In genomic region chr19:2840794-2841790, GRCh38 we compare ENCODE assay signal across 1 cellular context.
TF ChIP-seq lines count a peak whose summit lies in the region.

TSS of gene ZNF555 (plus strand) at chr19:2841475. CDS start at chr19:2841573, 98 bp downstream.

TF ChIP-seq in HepG2, 621 proteins besides CTCF, POLR2A, EP300 and RAD21 (continued from another document and continues in another):
- TF ChIP-seq, protein P1, sequence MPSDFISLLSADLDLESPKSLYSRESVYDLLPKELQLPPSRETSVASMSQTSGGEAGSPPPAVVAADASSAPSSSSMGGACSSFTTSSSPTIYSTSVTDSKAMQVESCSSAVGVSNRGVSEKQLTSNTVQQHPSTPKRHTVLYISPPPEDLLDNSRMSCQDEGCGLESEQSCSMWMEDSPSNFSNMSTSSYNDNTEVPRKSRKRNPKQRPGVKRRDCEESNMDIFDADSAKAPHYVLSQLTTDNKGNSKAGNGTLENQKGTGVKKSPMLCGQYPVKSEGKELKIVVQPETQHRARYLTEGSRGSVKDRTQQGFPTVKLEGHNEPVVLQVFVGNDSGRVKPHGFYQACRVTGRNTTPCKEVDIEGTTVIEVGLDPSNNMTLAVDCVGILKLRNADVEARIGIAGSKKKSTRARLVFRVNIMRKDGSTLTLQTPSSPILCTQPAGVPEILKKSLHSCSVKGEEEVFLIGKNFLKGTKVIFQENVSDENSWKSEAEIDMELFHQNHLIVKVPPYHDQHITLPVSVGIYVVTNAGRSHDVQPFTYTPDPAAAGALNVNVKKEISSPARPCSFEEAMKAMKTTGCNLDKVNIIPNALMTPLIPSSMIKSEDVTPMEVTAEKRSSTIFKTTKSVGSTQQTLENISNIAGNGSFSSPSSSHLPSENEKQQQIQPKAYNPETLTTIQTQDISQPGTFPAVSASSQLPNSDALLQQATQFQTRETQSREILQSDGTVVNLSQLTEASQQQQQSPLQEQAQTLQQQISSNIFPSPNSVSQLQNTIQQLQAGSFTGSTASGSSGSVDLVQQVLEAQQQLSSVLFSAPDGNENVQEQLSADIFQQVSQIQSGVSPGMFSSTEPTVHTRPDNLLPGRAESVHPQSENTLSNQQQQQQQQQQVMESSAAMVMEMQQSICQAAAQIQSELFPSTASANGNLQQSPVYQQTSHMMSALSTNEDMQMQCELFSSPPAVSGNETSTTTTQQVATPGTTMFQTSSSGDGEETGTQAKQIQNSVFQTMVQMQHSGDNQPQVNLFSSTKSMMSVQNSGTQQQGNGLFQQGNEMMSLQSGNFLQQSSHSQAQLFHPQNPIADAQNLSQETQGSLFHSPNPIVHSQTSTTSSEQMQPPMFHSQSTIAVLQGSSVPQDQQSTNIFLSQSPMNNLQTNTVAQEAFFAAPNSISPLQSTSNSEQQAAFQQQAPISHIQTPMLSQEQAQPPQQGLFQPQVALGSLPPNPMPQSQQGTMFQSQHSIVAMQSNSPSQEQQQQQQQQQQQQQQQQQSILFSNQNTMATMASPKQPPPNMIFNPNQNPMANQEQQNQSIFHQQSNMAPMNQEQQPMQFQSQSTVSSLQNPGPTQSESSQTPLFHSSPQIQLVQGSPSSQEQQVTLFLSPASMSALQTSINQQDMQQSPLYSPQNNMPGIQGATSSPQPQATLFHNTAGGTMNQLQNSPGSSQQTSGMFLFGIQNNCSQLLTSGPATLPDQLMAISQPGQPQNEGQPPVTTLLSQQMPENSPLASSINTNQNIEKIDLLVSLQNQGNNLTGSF (CRISPR knock-in tag; IDR thresholded peaks at IDR 0.05): no peak; the same call in 1 of the 2 replicates
- TF ChIP-seq FOXP1 (IDR thresholded peaks at IDR 0.05) (no peak), FOXP1 (CRISPR knock-in tag; IDR thresholded peaks at IDR 0.05) (no peak), ZNF589 (CRISPR knock-in tag; conservative IDR thresholded peaks at IDR 0.05) (peak; percentile 75; the same call in 1 of the 2 replicates), DZIP1 (CRISPR knock-in tag; IDR thresholded peaks at IDR 0.05) (no peak), MAFK (conservative IDR thresholded peaks at IDR 0.05 in 1 of 2, IDR thresholded peaks at IDR 0.05 in 1 of 2; ENCODE audit: low read length in 2 of 2) (no peak), SATB2 (CRISPR knock-in tag; IDR thresholded peaks at IDR 0.05) (0 out of 2 replicates have a peak, but pooled peaks have one; percentile 49), ATF6 (CRISPR knock-in tag; conservative IDR thresholded peaks at IDR 0.05) (no peak), ZNF598 (CRISPR knock-in tag; IDR thresholded peaks at IDR 0.05; ENCODE audit: borderline replicate concordance) (peak; percentile 84; the same call in 1 of the 2 replicates), SKI (IDR thresholded peaks at IDR 0.05; ENCODE audit: partially characterized antibody) (peak; percentile 91), TBL1XR1 (IDR thresholded peaks at IDR 0.05; ENCODE audit: borderline replicate concordance, low read length, partially characterized antibody) (no peak), STAG1 (CRISPR knock-in tag; IDR thresholded peaks at IDR 0.05) (peak; percentile 29; the same call in 1 of the 2 replicates), KDM6A (CRISPR knock-in tag; IDR thresholded peaks at IDR 0.05; ENCODE audit: low read depth) (no peak), ZNF24 (IDR thresholded peaks at IDR 0.05) (no peak), ZBTB4 (CRISPR knock-in tag; IDR thresholded peaks at IDR 0.05; ENCODE audit: borderline replicate concordance) (peak; percentile 80), HNRNPH1 (optimal IDR thresholded peaks at IDR 0.05; ENCODE audit: low read depth, low read length) (no peak), CC2D1A (CRISPR knock-in tag; IDR thresholded peaks at IDR 0.05) (no peak), ZSCAN20 (CRISPR knock-in tag; IDR thresholded peaks at IDR 0.05; ENCODE audit: borderline replicate concordance) (no peak), ZFP1 (CRISPR knock-in tag; IDR thresholded peaks at IDR 0.05) (no peak), PCBP1 (IDR thresholded peaks at IDR 0.05; ENCODE audit: borderline replicate concordance, low read depth, low read length) (no peak), ZNF17 (CRISPR knock-in tag; IDR thresholded peaks at IDR 0.05) (no peak), MAFF (IDR thresholded peaks at IDR 0.05; ENCODE audit: low read depth, low read length) (no peak), CBX1 (IDR thresholded peaks at IDR 0.05; ENCODE audit: low read depth) (peak; percentile 36)
- TF ChIP-seq, protein P2, sequence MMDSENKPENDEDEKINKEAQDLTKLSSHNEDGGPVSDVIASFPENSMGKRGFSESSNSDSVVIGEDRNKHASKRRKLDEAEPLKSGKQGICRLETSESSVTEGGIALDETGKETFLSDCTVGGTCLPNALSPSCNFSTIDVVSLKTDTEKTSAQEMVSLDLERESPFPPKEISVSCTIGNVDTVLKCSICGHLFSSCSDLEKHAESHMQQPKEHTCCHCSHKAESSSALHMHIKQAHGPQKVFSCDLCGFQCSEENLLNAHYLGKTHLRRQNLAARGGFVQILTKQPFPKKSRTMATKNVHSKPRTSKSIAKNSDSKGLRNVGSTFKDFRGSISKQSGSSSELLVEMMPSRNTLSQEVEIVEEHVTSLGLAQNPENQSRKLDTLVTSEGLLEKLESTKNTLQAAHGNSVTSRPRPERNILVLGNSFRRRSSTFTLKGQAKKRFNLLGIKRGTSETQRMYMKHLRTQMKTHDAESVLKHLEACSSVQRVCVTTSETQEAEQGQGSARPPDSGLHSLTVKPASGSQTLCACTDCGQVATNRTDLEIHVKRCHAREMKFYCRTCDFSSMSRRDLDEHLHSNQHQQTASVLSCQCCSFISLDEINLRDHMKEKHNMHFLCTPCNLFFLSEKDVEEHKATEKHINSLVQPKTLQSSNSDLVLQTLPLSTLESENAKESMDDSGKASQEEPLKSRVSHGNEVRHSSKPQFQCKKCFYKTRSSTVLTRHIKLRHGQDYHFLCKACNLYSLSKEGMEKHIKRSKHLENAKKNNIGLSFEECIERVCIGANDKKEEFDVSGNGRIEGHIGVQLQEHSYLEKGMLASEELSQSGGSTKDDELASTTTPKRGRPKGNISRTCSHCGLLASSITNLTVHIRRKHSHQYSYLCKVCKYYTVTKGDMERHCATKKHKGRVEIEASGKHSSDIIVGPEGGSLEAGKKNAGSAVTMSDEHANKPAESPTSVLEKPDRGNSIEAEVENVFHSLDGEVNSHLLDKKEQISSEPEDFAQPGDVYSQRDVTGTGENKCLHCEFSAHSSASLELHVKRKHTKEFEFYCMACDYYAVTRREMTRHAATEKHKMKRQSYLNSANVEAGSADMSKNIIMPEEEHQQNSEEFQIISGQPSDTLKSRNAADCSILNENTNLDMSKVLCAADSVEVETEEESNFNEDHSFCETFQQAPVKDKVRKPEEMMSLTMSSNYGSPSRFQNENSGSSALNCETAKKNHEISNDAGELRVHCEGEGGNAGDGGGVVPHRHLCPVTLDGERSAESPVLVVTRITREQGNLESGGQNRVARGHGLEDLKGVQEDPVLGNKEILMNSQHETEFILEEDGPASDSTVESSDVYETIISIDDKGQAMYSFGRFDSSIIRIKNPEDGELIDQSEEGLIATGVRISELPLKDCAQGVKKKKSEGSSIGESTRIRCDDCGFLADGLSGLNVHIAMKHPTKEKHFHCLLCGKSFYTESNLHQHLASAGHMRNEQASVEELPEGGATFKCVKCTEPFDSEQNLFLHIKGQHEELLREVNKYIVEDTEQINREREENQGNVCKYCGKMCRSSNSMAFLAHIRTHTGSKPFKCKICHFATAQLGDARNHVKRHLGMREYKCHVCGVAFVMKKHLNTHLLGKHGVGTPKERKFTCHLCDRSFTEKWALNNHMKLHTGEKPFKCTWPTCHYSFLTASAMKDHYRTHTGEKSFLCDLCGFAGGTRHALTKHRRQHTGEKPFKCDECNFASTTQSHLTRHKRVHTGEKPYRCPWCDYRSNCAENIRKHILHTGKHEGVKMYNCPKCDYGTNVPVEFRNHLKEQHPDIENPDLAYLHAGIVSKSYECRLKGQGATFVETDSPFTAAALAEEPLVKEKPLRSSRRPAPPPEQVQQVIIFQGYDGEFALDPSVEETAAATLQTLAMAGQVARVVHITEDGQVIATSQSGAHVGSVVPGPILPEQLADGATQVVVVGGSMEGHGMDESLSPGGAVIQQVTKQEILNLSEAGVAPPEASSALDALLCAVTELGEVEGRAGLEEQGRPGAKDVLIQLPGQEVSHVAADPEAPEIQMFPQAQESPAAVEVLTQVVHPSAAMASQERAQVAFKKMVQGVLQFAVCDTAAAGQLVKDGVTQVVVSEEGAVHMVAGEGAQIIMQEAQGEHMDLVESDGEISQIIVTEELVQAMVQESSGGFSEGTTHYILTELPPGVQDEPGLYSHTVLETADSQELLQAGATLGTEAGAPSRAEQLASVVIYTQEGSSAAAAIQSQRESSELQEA (CRISPR knock-in tag; IDR thresholded peaks at IDR 0.05; ENCODE audit: not compliant biosample characterization): peak; percentile 93
- TF ChIP-seq, protein P3, sequence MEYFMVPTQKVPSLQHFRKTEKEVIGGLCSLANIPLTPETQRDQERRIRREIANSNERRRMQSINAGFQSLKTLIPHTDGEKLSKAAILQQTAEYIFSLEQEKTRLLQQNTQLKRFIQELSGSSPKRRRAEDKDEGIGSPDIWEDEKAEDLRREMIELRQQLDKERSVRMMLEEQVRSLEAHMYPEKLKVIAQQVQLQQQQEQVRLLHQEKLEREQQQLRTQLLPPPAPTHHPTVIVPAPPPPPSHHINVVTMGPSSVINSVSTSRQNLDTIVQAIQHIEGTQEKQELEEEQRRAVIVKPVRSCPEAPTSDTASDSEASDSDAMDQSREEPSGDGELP (IDR thresholded peaks at IDR 0.05; ENCODE audit: borderline replicate concordance, low read depth): no peak; the same call in 1 of the 2 replicates
- TF ChIP-seq, protein P4, sequence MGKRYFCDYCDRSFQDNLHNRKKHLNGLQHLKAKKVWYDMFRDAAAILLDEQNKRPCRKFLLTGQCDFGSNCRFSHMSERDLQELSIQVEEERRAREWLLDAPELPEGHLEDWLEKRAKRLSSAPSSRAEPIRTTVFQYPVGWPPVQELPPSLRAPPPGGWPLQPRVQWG (CRISPR knock-in tag; IDR thresholded peaks at IDR 0.05; ENCODE audit: borderline replicate concordance, low read depth): no peak
